Comparison of ENCODE assay signal across 16 cellular contexts in genomic region chr13:36887758-36888521, GRCh38. TPM values are rescaled to one million over a fixed set of nuclear protein-coding genes. Genes with fewer than 3 reads are reported as not detected.
DNase-seq lines count a peak whose midpoint lies in the region; FAIRE-seq and TF ChIP-seq lines count a peak whose summit lies in the region.
"Had no signal": no experiment of that assay in that cellular context is flagged by ENCODE, and none has a peak within 500 bp of the region (broad histone marks: within the 10 kb centered on the region; RNA-seq: fewer than 3 reads in every experiment).

No MANE protein-coding gene starts in this region.

- no peaks in the 10 kb centered on the region for H4K20me1 ChIP-seq in Karpas-422 (ENCODE audit: insufficient read depth, low read depth, low read length)
- H4K20me1 ChIP-seq in H1 (replicated peaks in 1 of 2; ENCODE audit: control insufficient read depth in 1 of 2, insufficient read depth in 2 of 2, low read length in 2 of 2) = no peaks in the 10 kb centered on the region

- H3K27me3 Mint-ChIP-seq in type B pancreatic cell = peaks cover 4% of the 10 kb centered on the region

- TF ChIP-seq CTCF in H1 (IDR thresholded peaks at IDR 0.05; ENCODE audit: control extremely low read depth in 1 of 3, insufficient read depth in 1 of 3, low read depth in 1 of 3, low read length in 3 of 3) (no peak), type B pancreatic cell (conservative IDR thresholded peaks at IDR 0.05) (no peak), ovary (IDR thresholded peaks at IDR 0.05) (no peak)

- no peak overlapping the region for H2AK5ac ChIP-seq in H1 (ENCODE audit: low read depth, low read length)

- 0 out of 2 replicates have a peak overlapping the region, but pooled peaks have one; percentile 38 for H3K18ac ChIP-seq in H1 (ENCODE audit: extremely low read depth, low read length)

- H3K9ac ChIP-seq in Karpas-422 (ENCODE audit: low read length) = no peak overlapping the region
- no peak overlapping the region; a peak in 1 of 7 replicates for H3K9ac ChIP-seq in H1 (replicated peaks in 1 of 4; ENCODE audit: extremely low read depth in 1 of 4, low read depth in 3 of 4, low read length in 3 of 4)

- H2BK12ac ChIP-seq in H1 (ENCODE audit: low read depth, low read length) = no peak overlapping the region

- POLR2A ChIA-PET in H1 (lab: Charles Lee; ENCODE audit: partially characterized antibody) = no interaction called here

- H4K5ac ChIP-seq in H1 (ENCODE audit: insufficient read length, low read depth, low read length) = no peak overlapping the region

- no peak overlapping the region for H3K4me3 ChIP-seq in Karpas-422 (ENCODE audit: low read length)
- peak overlapping the region in 2 of 4 experiments; percentile 9 to 31; a peak in 3 of 8 replicates for H3K4me3 ChIP-seq in H1 (ENCODE audit: extremely low read depth in 1 of 4, insufficient read depth in 2 of 4, low read depth in 3 of 4, low read length in 4 of 4)
- no peak overlapping the region for H3K4me3 ChIP-seq in ovary
- H3K4me3 ChIP-seq: lower lobe of right lung, vagina had no signal

- H3K56ac ChIP-seq in H1 (replicated peaks; ENCODE audit: insufficient read length, low read depth, low read length) = no peak overlapping the region

- CTCF ChIA-PET in H1 (lab: Charles Lee; ENCODE audit: partially characterized antibody) = interaction anchor here (1.5 to 1.8 kb wide), 3 partner anchors 10 to 30 kb away, joined by 3 to 5 read pairs (median 3); no protein-coding TSS in a partner anchor

- no peak overlapping the region for H2BK5ac ChIP-seq in H1 (ENCODE audit: low read depth, low read length)

- H3K9me3 ChIP-seq in Karpas-422 (ENCODE audit: low read length) = no peaks in the 10 kb centered on the region
- H3K9me3 ChIP-seq in H1 (ENCODE audit: insufficient read depth in 2 of 2, low read depth in 1 of 2, low read length in 1 of 2) = no peaks in the 10 kb centered on the region
- H3K9me3 ChIP-seq in ovary = no peaks in the 10 kb centered on the region
- H3K9me3 ChIP-seq: lower lobe of right lung, vagina had no signal

- TF ChIP-seq EP300 in H1 (IDR thresholded peaks at IDR 0.05; ENCODE audit: borderline replicate concordance in 1 of 2, low read depth in 2 of 2, low read length in 2 of 2) = no peak
- TF ChIP-seq EP300 in ovary (IDR thresholded peaks at IDR 0.05) = no peak

- H3K79me1 ChIP-seq in H1 (ENCODE audit: low read depth, low read length) = no peaks in the 10 kb centered on the region

- H3K4me1 Mint-ChIP-seq in type B pancreatic cell (ENCODE audit: unreplicated experiment) = peaks cover 56% of the 10 kb centered on the region

- peaks cover 2% of the 10 kb centered on the region; the same call in 1 of the 2 replicates for H3K23me2 ChIP-seq in H1 (ENCODE audit: low read depth, low read length)

- peak overlapping the region; percentile 0 for H3K27ac Mint-ChIP-seq in type B pancreatic cell
- H3K27ac Mint-ChIP-seq: activated T-helper 2 cell treated with anti-CD3 and anti-CD28 coated beads, Interferon-gamma antibody, Interleukin-2, Interleukin-4, amounts not matched to agents 10 μg/mL and 5 μg/mL and 100 μg/mL, durations not matched to agents 14 hours and 24 hours and 36 hours had no signal

- no peak overlapping the region for H4K8ac ChIP-seq in H1 (ENCODE audit: extremely low read depth, insufficient read depth, low read length)

- TF ChIP-seq POLR2A in H1 (IDR thresholded peaks at IDR 0.05; ENCODE audit: control extremely low read depth in 1 of 2, low read depth in 2 of 2, low read length in 2 of 2) (0 out of 3 replicates have a peak, but pooled peaks of 1 of the 2 experiments have one; percentile 22), ovary (IDR thresholded peaks at IDR 0.05) (no peak)

- H3K4me2 ChIP-seq in Karpas-422 (ENCODE audit: low read depth, low read length, poor library complexity, severe bottlenecking) (peak overlapping the region; percentile 17), H1 (ENCODE audit: insufficient read depth in 1 of 2, low read depth in 2 of 2, low read length in 2 of 2) (peak overlapping the region; percentile 59 to 74; a peak in 3 of 4 replicates)

- intact Hi-C loops in ovary (cut with DNase I) = no loop called here

- TF ChIP-seq RAD21 in H1 (IDR thresholded peaks at IDR 0.05 in 1 of 2, conservative IDR thresholded peaks at IDR 0.05 in 1 of 2; ENCODE audit: low read depth in 2 of 2, low read length in 2 of 2) = no peak

- H3K79me2 ChIP-seq in Karpas-422 (ENCODE audit: low read length) (no peaks in the 10 kb centered on the region), H1 (ENCODE audit: control insufficient read depth in 1 of 2, insufficient read depth in 2 of 2, low read length in 2 of 2) (no peaks in the 10 kb centered on the region)

- H3K27ac ChIP-seq in Karpas-422 (ENCODE audit: low read length) (no peak overlapping the region), H1 (ENCODE audit: low read depth, low read length) (no peak overlapping the region), ovary (no peak overlapping the region)
- H3K27ac ChIP-seq: lower lobe of right lung, vagina had no signal

- H2BK15ac ChIP-seq in H1 (ENCODE audit: low read length) = peak overlapping the region; percentile 36

- H3K4me1 ChIP-seq in Karpas-422 (ENCODE audit: low read length) (peaks cover 12% of the 10 kb centered on the region), H1 (replicated peaks in 1 of 4; ENCODE audit: control insufficient read depth in 3 of 4, insufficient read depth in 4 of 4, low read length in 3 of 4) (peaks cover 3 to 10% (median 6%) of the 10 kb centered on the region in 4 experiments), ovary (ENCODE audit: insufficient read depth) (peaks cover 7% of the 10 kb centered on the region)

- no peak for FAIRE-seq in H1 (lab: Jason Lieb, UNC)

- no peak overlapping the region; the same call in 1 of the 2 replicates for H2BK20ac ChIP-seq in H1 (ENCODE audit: low read length)

- no peaks in the 10 kb centered on the region for H3K9me3 Mint-ChIP-seq in type B pancreatic cell
- H3K9me3 Mint-ChIP-seq: activated T-helper 2 cell treated with anti-CD3 and anti-CD28 coated beads, Interferon-gamma antibody, Interleukin-2, Interleukin-4, amounts not matched to agents 10 μg/mL and 5 μg/mL and 100 μg/mL, durations not matched to agents 14 hours and 24 hours and 36 hours had no signal

- no peak overlapping the region for H3K23ac ChIP-seq in H1 (ENCODE audit: insufficient read length)

- H3K27me3 ChIP-seq in Karpas-422 (ENCODE audit: low read length) (no peaks in the 10 kb centered on the region), H1 (replicated peaks in 1 of 4; ENCODE audit: control insufficient read depth in 3 of 4, extremely low read depth in 1 of 4, insufficient read depth in 3 of 4, low read length in 3 of 4) (no peaks in the 10 kb centered on the region; a peak in 1 of 7 replicates), ovary (no peaks in the 10 kb centered on the region)
- H3K27me3 ChIP-seq: vagina had no signal

- whole genome bisulfite sequencing in H1 (ENCODE audit: extremely low coverage in 1 of 2, insufficient coverage in 1 of 2, insufficient read length in 1 of 2, insufficient replicate concordance in 2 of 2, low coverage in 1 of 2, low lambda C conversion rate in 2 of 2, missing lambda C conversion rate in 1 of 2), 2 experiments = 53% methylated on average over 9 of the region's 9 CpGs; no CpG with 5 or more reads in 1 of the 2 experiments
- WGBS in ovary, 3 donors = 78 to 81% (median 81%) methylated on average over 9 of the region's 9 CpGs

- H3K4ac ChIP-seq in H1 (replicated peaks; ENCODE audit: insufficient read length, low read depth, low read length) = no peak overlapping the region

- H3K36me3 ChIP-seq in Karpas-422 (ENCODE audit: insufficient read depth, low read length) (no peaks in the 10 kb centered on the region), H1 (ENCODE audit: control insufficient read depth in 2 of 4, insufficient read depth in 4 of 4, low read length in 3 of 4) (no peaks in the 10 kb centered on the region), ovary (no peaks in the 10 kb centered on the region)
- H3K36me3 ChIP-seq: lower lobe of right lung, vagina had no signal

- H2AFZ ChIP-seq in Karpas-422 (ENCODE audit: low read length) = no peak overlapping the region
- peak overlapping the region; percentile 86 for H2AFZ ChIP-seq in H1 (ENCODE audit: low read length)

- H3K36me3 Mint-ChIP-seq in type B pancreatic cell = peaks cover 5% of the 10 kb centered on the region

- no peak overlapping the region for H2BK120ac ChIP-seq in H1 (replicated peaks; ENCODE audit: low read depth, low read length)

- no peak overlapping the region for H4K91ac ChIP-seq in H1 (replicated peaks; ENCODE audit: insufficient read length, low read length)

- H3K9me2 ChIP-seq in Karpas-422 (replicated peaks; ENCODE audit: insufficient read depth, low read length) = no peaks in the 10 kb centered on the region

- DNase-seq in NCI-H748 (lab: John Stamatoyannopoulos, UW; ENCODE audit: unreplicated experiment) = peak; percentile 75
- DNase-seq in NCI-H748 treated with DMSO at 0.1 percent for 48 hours (lab: John Stamatoyannopoulos, UW) = no peak
- DNase-seq in Karpas-422 = peak; percentile 49
- DNase-seq in H1 (ENCODE audit: low read depth in 1 of 2, low spot score in 2 of 2) = peak in 1 of 2 experiments; percentile 59
- no peak for DNase-seq in type B pancreatic cell (ENCODE audit: extremely low spot score, unreplicated experiment)
- no peak for DNase-seq in NCI-H1092 treated with DMSO at 0.1 percent for 48 hours (lab: John Stamatoyannopoulos, UW)
- DNase-seq in globus pallidus (ENCODE audit: low spot score) = no peak
- no peak for DNase-seq in ovary
- DNase-seq: activated CD4-positive, alpha-beta T cell treated with anti-CD3 and anti-CD28 coated beads, Interleukin-2, amount 50 U/mL, for 1 hour; Calu3; lower lobe of right lung; NCI-H1417 treated with DMSO at 0.1 percent for 48 hours; NK-92 treated with Interleukin-12 subunit alpha and Interleukin-12 subunit beta, amount 100 ng/mL, for 24 hours; nucleus accumbens had no signal

- no peak overlapping the region for H3K4me3 Mint-ChIP-seq in type B pancreatic cell

- no peak overlapping the region for H3K14ac ChIP-seq in H1 (ENCODE audit: insufficient read length)

RNA-seq across cellular contexts. Expression of gene SMAD9, which starts 32.1 kb away (rescaled TPM):
- total RNA-seq in Karpas-422 (2014; rRNA removed; shearing (Covaris generic); ENCODE audit: low replicate concordance) = 0.19 TPM in 1 of 2 replicates, not detected in the other
- total RNA-seq in H1 (2021; fragmentation: NEBNext Ultra II Directional; extraction: Animal tissue kit (Norgen Biotek cat#: 25700)) = 1.0 and 1.4 TPM in 2 replicates
- polyA plus RNA-seq in H1 (2011; rRNA removed) = 0.39 and 0.45 TPM in 2 replicates
- 0.27 TPM for polyA plus RNA-seq in H1 (2011; cell fraction: cytosol; rRNA removed)
- polyA plus RNA-seq in H1 (2011; cell fraction: nucleus; rRNA removed) = 1.4 TPM
- polyA plus RNA-seq in H1 (2012, experiment 1 of 2) = 0.45 to 0.81 TPM (median 0.50 TPM) in 4 replicates
- 0.07 TPM for polyA plus RNA-seq in H1 (2012, experiment 2 of 2)
- 0.41 TPM for polyA plus RNA-seq in H1 (2013, experiment 1 of 2)
- 0.52 TPM for polyA plus RNA-seq in H1 (2013, experiment 2 of 2)
- polyA minus RNA-seq in H1 (2011; rRNA and poly(A)+ RNA removed) = 0.76 and 0.88 TPM in 2 replicates
- 0.44 TPM for polyA minus RNA-seq in H1 (2011; cell fraction: cytosol; rRNA and poly(A)+ RNA removed)
- 0.90 TPM for polyA minus RNA-seq in H1 (2011; cell fraction: nucleus; rRNA and poly(A)+ RNA removed)
- total RNA-seq in type B pancreatic cell (ENCODE audit: low replicate concordance) = 12.2 and 19.7 TPM in 2 replicates
- total RNA-seq in ovary = 10 to 100 TPM in 6 of 7 donors, 1 to 10 TPM in 1; 7.6 to 26.5 (median 13.4) TPM
- polyA plus RNA-seq in ovary = 10 to 100 TPM; 10.2 to 10.5 TPM
- total RNA-seq: activated T-helper 2 cell treated with anti-CD3 and anti-CD28 coated beads, Interferon-gamma antibody, Interleukin-2, Interleukin-4, amounts not matched to agents 10 μg/mL and 5 μg/mL and 100 μg/mL, durations not matched to agents 14 hours and 24 hours and 36 hours had no signal

Comparison
In these comparisons a context has a peak if more than half of its experiments do, and no peak if none do; other contexts are left out.
1. DNase-seq: peak in NCI-H748 (single experiment) and Karpas-422 (single experiment); none in NCI-H748 treated with DMSO at 0.1 percent for 48 hours (single experiment), type B pancreatic cell (single experiment), NCI-H1092 treated with DMSO at 0.1 percent for 48 hours (single experiment), globus pallidus (single experiment) and ovary (0 of 5).